8 cellular contexts compared by ENCODE assay signal in the genomic region with DNA sequence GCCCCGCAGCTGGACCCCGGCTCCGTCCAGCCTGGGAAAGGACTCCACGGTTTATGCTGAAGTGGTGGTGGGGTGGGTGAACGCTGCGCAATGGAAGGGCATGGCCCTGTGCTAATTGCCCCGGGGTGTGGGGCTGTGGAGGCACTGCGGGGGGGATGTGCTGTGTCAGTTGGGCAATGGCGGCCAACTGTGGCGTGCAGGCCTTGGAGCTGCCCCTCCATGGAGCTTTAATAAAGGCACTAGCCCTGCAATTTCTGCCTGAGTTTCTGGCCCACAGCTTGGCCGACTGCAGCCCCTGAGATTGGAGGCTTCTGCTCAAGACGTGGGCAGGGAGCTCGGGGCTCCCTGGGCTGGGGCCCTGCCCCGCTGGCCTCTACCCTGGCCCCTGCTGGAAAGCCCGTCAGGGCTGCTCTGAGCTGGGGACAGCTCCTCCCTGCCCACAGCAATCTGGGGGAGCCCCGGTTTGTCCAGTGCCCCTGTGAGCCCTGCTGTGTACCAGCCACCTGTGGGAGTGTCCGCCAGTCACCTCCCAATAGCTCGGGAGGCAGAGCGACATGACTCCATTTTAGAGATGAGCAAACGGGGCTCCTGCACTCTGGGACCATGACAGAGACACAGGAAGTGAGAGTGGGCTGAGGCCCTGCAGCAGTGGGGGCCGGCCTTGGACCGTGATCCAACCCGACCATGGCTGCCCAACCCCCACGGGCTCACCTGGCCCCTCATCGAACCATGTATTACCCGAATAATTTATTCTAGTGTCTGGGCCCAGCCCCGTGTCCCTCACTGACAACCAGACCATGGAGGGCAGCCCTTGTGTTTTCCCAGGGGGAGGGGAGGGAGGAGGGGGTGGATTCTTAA. TPM values are rescaled to one million over a fixed set of nuclear protein-coding genes. Genes with fewer than 3 reads are reported as not detected.
DNase-seq lines count a peak whose midpoint lies in the region; ATAC-seq and TF ChIP-seq lines count a peak whose summit lies in the region.

No MANE protein-coding gene starts in this region.

- H3K36me3 ChIP-seq in heart left ventricle, result no peaks in the 10 kb centered on the region
- H3K36me3 ChIP-seq in RWPE2 (ENCODE audit: low read depth), result no peaks in the 10 kb centered on the region
- H3K36me3 ChIP-seq in uterus, result no peaks in the 10 kb centered on the region

- no peaks in the 10 kb centered on the region for H3K9me3 Mint-ChIP-seq in central memory CD8-positive, alpha-beta T cell
- no peaks in the 10 kb centered on the region for H3K9me3 Mint-ChIP-seq in natural killer cell

- H3K4me1 Mint-ChIP-seq in central memory CD8-positive, alpha-beta T cell, result peaks cover 6% of the 10 kb centered on the region
- peaks cover 0 to 31% of the 10 kb centered on the region in 2 donors for H3K4me1 Mint-ChIP-seq in natural killer cell

- H3K9me3 ChIP-seq in heart left ventricle (no peaks in the 10 kb centered on the region), RWPE2 (ENCODE audit: severe bottlenecking) (no peaks in the 10 kb centered on the region), uterus (no peaks in the 10 kb centered on the region)

- H3K4me1 ChIP-seq in heart left ventricle (peaks cover 19 to 73% (median 56%) of the 10 kb centered on the region in 12 donors), RWPE2 (ENCODE audit: insufficient read depth, poor library complexity, severe bottlenecking) (peaks cover 5% of the 10 kb centered on the region), uterus (peaks cover 0 to 24% of the 10 kb centered on the region in 2 donors)

- H3K27ac ChIP-seq in heart left ventricle (peak overlapping the region; percentile 87 to 99 (median 96)), RWPE2 (ENCODE audit: poor library complexity, severe bottlenecking) (peak overlapping the region; percentile 78), uterus (peak overlapping the region; percentile 85 to 95)

- H3K4me3 ChIP-seq in heart left ventricle, result peak overlapping the region in 11 of 12 donors; percentile 31 to 86 (median 58)
- peak overlapping the region; percentile 38 for H3K4me3 ChIP-seq in RWPE2 (ENCODE audit: severe bottlenecking)
- peak overlapping the region; percentile 26 to 28 for H3K4me3 ChIP-seq in uterus

- no peaks in the 10 kb centered on the region for H3K27me3 Mint-ChIP-seq in central memory CD8-positive, alpha-beta T cell
- no peaks in the 10 kb centered on the region for H3K27me3 Mint-ChIP-seq in natural killer cell (ENCODE audit: low read depth in 2 of 2)

- ATAC-seq in heart left ventricle, result no peak
- ATAC-seq in Right ventricle myocardium inferior, result no peak
- peak; percentile 0; the same call in 2 of the 3 replicates for ATAC-seq in RWPE2 (ENCODE audit: low read depth)
- peak; percentile 16 for ATAC-seq in central memory CD8-positive, alpha-beta T cell (replicated peaks; ENCODE audit: extremely low read depth, poor library complexity, severe bottlenecking)
- peak; percentile 12 to 25 (median 21) for ATAC-seq in natural killer cell
- ATAC-seq in HG02938 (IDR thresholded peaks at IDR 0.05; ENCODE audit: unreplicated experiment), result no peak

- H3K27ac Mint-ChIP-seq in central memory CD8-positive, alpha-beta T cell (ENCODE audit: low read depth), result peak overlapping the region; percentile 94
- peak overlapping the region; percentile 94 to 97 for H3K27ac Mint-ChIP-seq in natural killer cell

- H3K4me3 Mint-ChIP-seq in central memory CD8-positive, alpha-beta T cell, result peak overlapping the region; percentile 90
- H3K4me3 Mint-ChIP-seq in natural killer cell, result peak overlapping the region; percentile 94

- intact Hi-C loops in heart left ventricle (cut with DNase I), result loop anchor here (1.0 to 10.0 kb wide), 13 partner anchors 17 to 363 kb away; partner anchors contain the start of genes FAAP20 (in 2 of the 10), PRXL2B (in 2 of the 10), HES5 (in 1 of the 10) and PANK4 (in 1 of the 10)
- intact Hi-C loops in Right ventricle myocardium inferior (cut with DNase I), result loop anchor here (1.0 to 10.0 kb wide), 3 partner anchors 21 to 353 kb away; partner anchors contain the start of genes FAAP20 and PANK4
- intact Hi-C loops in natural killer cell (cut with micrococcal nuclease), result loop anchor here (1.0 to 10.0 kb wide), 5 partner anchors 21 to 353 kb away; partner anchors contain the start of genes FAAP20 and PANK4
- intact Hi-C loops in uterus (cut with DNase I; ENCODE audit: low total_unique reads), result loop anchor here (5.0 kb wide), 1 partner anchor 135 kb away; the partner anchor contains the start of gene PEX10

- DNase-seq in heart left ventricle (peak in 1 of 5 donors; percentile 48), Right ventricle myocardium inferior (ENCODE audit: missing footprints) (no peak), RWPE2 (ENCODE audit: low spot score) (no peak), natural killer cell (peak; percentile 62), uterus (no peak), NCI-H1694 treated with DMSO at 0.1 percent for 48 hours (lab: John Stamatoyannopoulos, UW) (no peak)
- peak; percentile 46 to 47 for DNase-seq in central memory CD8-positive, alpha-beta T cell (ENCODE audit: low spot score in 2 of 2)

- H3K36me3 Mint-ChIP-seq in central memory CD8-positive, alpha-beta T cell (ENCODE audit: insufficient read depth), result peaks cover 24% of the 10 kb centered on the region
- H3K36me3 Mint-ChIP-seq in natural killer cell, result no peaks in the 10 kb centered on the region

- 17 to 23% (median 21%) methylated on average over 11 to 27 of the region's 27 CpGs for WGBS in heart left ventricle, 4 donors

- H3K27me3 ChIP-seq in heart left ventricle (no peaks in the 10 kb centered on the region), RWPE2 (ENCODE audit: insufficient read depth, poor library complexity, severe bottlenecking) (no peaks in the 10 kb centered on the region), uterus (no peaks in the 10 kb centered on the region)

- no peak for TF ChIP-seq POLR2A in heart left ventricle (IDR thresholded peaks at IDR 0.05)
- TF ChIP-seq POLR2A in uterus (IDR thresholded peaks at IDR 0.05), result peak in 1 of 2 donors; percentile 0

- TF ChIP-seq CTCF in heart left ventricle (IDR thresholded peaks at IDR 0.05), result no peak
- TF ChIP-seq CTCF in RWPE2 (IDR thresholded peaks at IDR 0.05; ENCODE audit: poor library complexity, severe bottlenecking), result no peak
- TF ChIP-seq CTCF in natural killer cell (IDR thresholded peaks at IDR 0.05), result no peak
- no peak for TF ChIP-seq CTCF in uterus (IDR thresholded peaks at IDR 0.05)

RNA-seq across cellular contexts. Expression of gene TNFRSF14, which starts 8.7 kb away (rescaled TPM):
- total RNA-seq in heart left ventricle (10 to 100 TPM in 8 of 9 donors, 1 to 10 TPM in 1; 7.8 to 70.8 (median 14.3) TPM), Right ventricle myocardium inferior (15.7 TPM), natural killer cell (100 to 1,000 TPM; 228 to 266 (median 262) TPM), uterus (100 to 1,000 TPM in 1 of 4 donors, 10 to 100 TPM in 3; 17.5 to 102 (median 47.7) TPM)
- 10 to 100 TPM; 13.6 to 22.5 TPM for polyA plus RNA-seq in heart left ventricle

RNA-seq across cellular contexts. Expression of gene HES5, which starts 17.4 kb away (rescaled TPM):
- total RNA-seq in heart left ventricle, result 1 to 10 TPM in 7 of 9 donors, under 1 TPM in 2; 0.45 to 2.0 (median 1.3) TPM
- polyA plus RNA-seq in heart left ventricle, result under 1 TPM; 0.42 to 0.83 TPM
- total RNA-seq in Right ventricle myocardium inferior, result 1.3 TPM
- not detected for total RNA-seq in natural killer cell
- 1 to 10 TPM in 2 of 4 donors, under 1 TPM in 1, not detected in 1; 0.34 to 2.8 (median 1.8) TPM for total RNA-seq in uterus

RNA-seq across cellular contexts. Expression of gene PANK4, which starts 21.0 kb away (rescaled TPM):
- 10 to 100 TPM; 27.2 to 43.0 (median 36.6) TPM for total RNA-seq in heart left ventricle
- 10 to 100 TPM; 31.4 to 33.1 TPM for polyA plus RNA-seq in heart left ventricle
- total RNA-seq in Right ventricle myocardium inferior, result 46.4 TPM
- 10 to 100 TPM; 48.2 to 75.7 (median 61.8) TPM for total RNA-seq in natural killer cell
- 10 to 100 TPM; 29.2 to 43.9 (median 33.6) TPM for total RNA-seq in uterus

RNA-seq across cellular contexts. Expression of gene PRXL2B, which starts 39.1 kb away (rescaled TPM):
- total RNA-seq in heart left ventricle (10 to 100 TPM in 2 of 9 donors, 1 to 10 TPM in 7; 5.1 to 13.9 (median 7.2) TPM), Right ventricle myocardium inferior (12.2 TPM), natural killer cell (10 to 100 TPM; 11.3 to 15.1 (median 11.6) TPM), uterus (10 to 100 TPM in 2 of 4 donors, 1 to 10 TPM in 1, under 1 TPM in 1; 0.51 to 20.5 (median 13.2) TPM)
- polyA plus RNA-seq in heart left ventricle, result 1 to 10 TPM; 8.6 to 9.2 TPM

Comparison
In these comparisons a context has a peak if more than half of its experiments do, and no peak if none do; other contexts are left out.
1. ATAC-seq: peak in RWPE2 (single experiment), central memory CD8-positive, alpha-beta T cell (single experiment) and natural killer cell (3 of 3); none in heart left ventricle (0 of 4), Right ventricle myocardium inferior (single experiment) and HG02938 (single experiment).
2. DNase-seq: peak in central memory CD8-positive, alpha-beta T cell (2 of 2) and natural killer cell (single experiment); none in Right ventricle myocardium inferior (single experiment), RWPE2 (single experiment), uterus (0 of 2) and NCI-H1694 treated with DMSO at 0.1 percent for 48 hours (single experiment).
3. Peak in every context shown above with its lines, with median percentiles within 50 percentile points of each other: H3K27ac ChIP-seq and H3K4me3 ChIP-seq.